21 cellular contexts compared by ENCODE assay signal in genomic region chr3:34780294-34780693, GRCh38.
DNase-seq lines count a peak whose midpoint lies in the region; ATAC-seq, FAIRE-seq and TF ChIP-seq lines count a peak whose summit lies in the region.
"Had no signal": no experiment of that assay in that cellular context is flagged by ENCODE, and none has a peak within 500 bp of the region (broad histone marks: within the 10 kb centered on the region; RNA-seq: fewer than 3 reads in every experiment).

No MANE protein-coding gene starts in this region.

- POLR2A ChIA-PET in H1 (lab: Charles Lee; ENCODE audit: partially characterized antibody), result interaction anchor here (0.6 kb wide), 1 partner anchor 688 kb away, joined by 4 read pairs; no protein-coding TSS in a partner anchor

- no peak for TF ChIP-seq CTCF in right atrium auricular region (IDR thresholded peaks at IDR 0.05)
- TF ChIP-seq CTCF in H1 (IDR thresholded peaks at IDR 0.05; ENCODE audit: control extremely low read depth in 1 of 3, insufficient read depth in 1 of 3, low read depth in 1 of 3, low read length in 3 of 3), result no peak

- no peak overlapping the region for H4K91ac ChIP-seq in H1 (replicated peaks; ENCODE audit: insufficient read length, low read length)

- no peak overlapping the region for H3K23ac ChIP-seq in H1 (ENCODE audit: insufficient read length)

- DNase-seq in left cardiac atrium (no peak), right atrium auricular region (ENCODE audit: low spot score) (no peak), H1 (ENCODE audit: low read depth in 1 of 2, low spot score in 2 of 2) (no peak), OCI-M2 (lab: John Stamatoyannopoulos, UW; ENCODE audit: unreplicated experiment) (no peak), hepatic stellate cell (ENCODE audit: low spot score) (no peak)
- DNase-seq: 8988T; ACHN; BE2C; C1 segment of cervical spinal cord; Caco-2; Calu3; CD4-positive, alpha-beta T cell; CD8-positive, alpha-beta T cell; DMS79 treated with DMSO at 0.1 percent for 48 hours; GF-D8 had no signal

- no peak overlapping the region for H3K4me3 ChIP-seq in right atrium auricular region
- H3K4me3 ChIP-seq in H1 (ENCODE audit: extremely low read depth in 1 of 4, insufficient read depth in 2 of 4, low read depth in 3 of 4, low read length in 4 of 4), result no peak overlapping the region
- H3K4me3 ChIP-seq: BLaER1 had no signal

- H3K27me3 ChIP-seq in right atrium auricular region (no peaks in the 10 kb centered on the region), H1 (replicated peaks in 1 of 4; ENCODE audit: control insufficient read depth in 3 of 4, extremely low read depth in 1 of 4, insufficient read depth in 3 of 4, low read length in 3 of 4) (no peaks in the 10 kb centered on the region)
- H3K27me3 ChIP-seq: BE2C, BLaER1 had no signal

- H3K27ac ChIP-seq in right atrium auricular region, result peak overlapping the region in 1 of 2 donors; percentile 31
- H3K27ac ChIP-seq in H1 (ENCODE audit: low read depth, low read length), result no peak overlapping the region
- H3K27ac ChIP-seq: BLaER1 had no signal

- WGBS in H1 (ENCODE audit: extremely low coverage in 1 of 2, insufficient coverage in 1 of 2, insufficient read length in 1 of 2, insufficient replicate concordance in 2 of 2, low coverage in 1 of 2, low lambda C conversion rate in 2 of 2, missing lambda C conversion rate in 1 of 2), 2 experiments, result 80% methylated on average over 5 of the region's 5 CpGs; no CpG with 5 or more reads in 1 of the 2 experiments

- intact Hi-C loops in left cardiac atrium (cut with DNase I), result no loop called here

- H3K9ac ChIP-seq in H1 (replicated peaks in 1 of 4; ENCODE audit: extremely low read depth in 1 of 4, low read depth in 3 of 4, low read length in 3 of 4), result no peak overlapping the region
- H3K9ac ChIP-seq: BLaER1 had no signal

- H3K36me3 ChIP-seq in right atrium auricular region (no peaks in the 10 kb centered on the region), H1 (ENCODE audit: control insufficient read depth in 2 of 4, insufficient read depth in 4 of 4, low read length in 3 of 4) (no peaks in the 10 kb centered on the region)
- H3K36me3 ChIP-seq: BE2C, BLaER1 had no signal

- H2BK5ac ChIP-seq in H1 (ENCODE audit: low read depth, low read length), result no peak overlapping the region

- TF ChIP-seq RAD21 in H1 (IDR thresholded peaks at IDR 0.05 in 1 of 2, conservative IDR thresholded peaks at IDR 0.05 in 1 of 2; ENCODE audit: low read depth in 2 of 2, low read length in 2 of 2), result no peak

- H2BK120ac ChIP-seq in H1 (replicated peaks; ENCODE audit: low read depth, low read length), result no peak overlapping the region

- H2BK12ac ChIP-seq in H1 (ENCODE audit: low read depth, low read length), result peak overlapping the region; percentile 19; the same call in 1 of the 2 replicates

- H3K4ac ChIP-seq in H1 (replicated peaks; ENCODE audit: insufficient read length, low read depth, low read length), result no peak overlapping the region

- FAIRE-seq in H1 (lab: Jason Lieb, UNC), result no peak
- FAIRE-seq: A204.1, D721Med, G401.6, GM12891, GM19239 had no signal

- no peak overlapping the region for H4K8ac ChIP-seq in H1 (ENCODE audit: extremely low read depth, insufficient read depth, low read length)

- H2AK5ac ChIP-seq in H1 (ENCODE audit: low read depth, low read length), result no peak overlapping the region

- CTCF ChIA-PET in H1 (lab: Charles Lee; ENCODE audit: partially characterized antibody), result interaction anchor here (0.6 to 0.9 kb wide), 5 partner anchors 36 to 1237 kb away, joined by 3 to 4 read pairs (median 3); no protein-coding TSS in a partner anchor

- no peaks in the 10 kb centered on the region for H3K79me2 ChIP-seq in H1 (ENCODE audit: control insufficient read depth in 1 of 2, insufficient read depth in 2 of 2, low read length in 2 of 2)

- no peaks in the 10 kb centered on the region for H4K20me1 ChIP-seq in H1 (replicated peaks in 1 of 2; ENCODE audit: control insufficient read depth in 1 of 2, insufficient read depth in 2 of 2, low read length in 2 of 2)
- H4K20me1 ChIP-seq: BLaER1 had no signal

- H2BK20ac ChIP-seq in H1 (ENCODE audit: low read length), result no peak overlapping the region

- no peaks in the 10 kb centered on the region for H3K23me2 ChIP-seq in H1 (ENCODE audit: low read depth, low read length)

- ATAC-seq in left cardiac atrium, result peak; percentile 70 to 76
- ATAC-seq: CD8-positive, alpha-beta T cell had no signal

- no peak overlapping the region for H3K18ac ChIP-seq in H1 (ENCODE audit: extremely low read depth, low read length)

- no peak overlapping the region for H2BK15ac ChIP-seq in H1 (ENCODE audit: low read length)

- TF ChIP-seq EP300 in H1 (IDR thresholded peaks at IDR 0.05; ENCODE audit: borderline replicate concordance in 1 of 2, low read depth in 2 of 2, low read length in 2 of 2), result no peak

- H3K4me2 ChIP-seq in H1 (ENCODE audit: insufficient read depth in 1 of 2, low read depth in 2 of 2, low read length in 2 of 2), result no peak overlapping the region
- H3K4me2 ChIP-seq: BLaER1 had no signal

- H4K5ac ChIP-seq in H1 (ENCODE audit: insufficient read length, low read depth, low read length), result no peak overlapping the region

- H3K9me3 ChIP-seq in right atrium auricular region (no peaks in the 10 kb centered on the region), H1 (ENCODE audit: insufficient read depth in 2 of 2, low read depth in 1 of 2, low read length in 1 of 2) (no peaks in the 10 kb centered on the region)
- H3K9me3 ChIP-seq: BE2C, BLaER1, Caco-2 had no signal

- H3K79me1 ChIP-seq in H1 (ENCODE audit: low read depth, low read length), result no peaks in the 10 kb centered on the region

- H3K14ac ChIP-seq in H1 (ENCODE audit: insufficient read length), result no peak overlapping the region

- no peak overlapping the region for H2AFZ ChIP-seq in H1 (ENCODE audit: low read length)

- no peak for TF ChIP-seq POLR2A in H1 (IDR thresholded peaks at IDR 0.05; ENCODE audit: control extremely low read depth in 1 of 2, low read depth in 2 of 2, low read length in 2 of 2)

- no peak overlapping the region for H3K56ac ChIP-seq in H1 (replicated peaks; ENCODE audit: insufficient read length, low read depth, low read length)

- H3K4me1 ChIP-seq in right atrium auricular region (no peaks in the 10 kb centered on the region), H1 (replicated peaks in 1 of 4; ENCODE audit: control insufficient read depth in 3 of 4, insufficient read depth in 4 of 4, low read length in 3 of 4) (peaks cover 0 to 2% (median 0%) of the 10 kb centered on the region in 4 experiments; a peak in 1 of 7 replicates)
- H3K4me1 ChIP-seq: BE2C, Caco-2 had no signal

TF ChIP-seq in H1, 55 proteins besides CTCF, POLR2A, EP300 and RAD21:
- TF ChIP-seq KDM1A (IDR thresholded peaks at IDR 0.05; ENCODE audit: borderline replicate concordance, low read length) (no peak), ATF3 (IDR thresholded peaks at IDR 0.05; ENCODE audit: insufficient read depth, low read depth, low read length) (no peak), CEBPB (IDR thresholded peaks at IDR 0.05; ENCODE audit: low read depth, low read length) (peak; percentile 34; the same call in 1 of the 2 replicates)
